ENCODE assay signal across 23 cellular contexts in the genomic region with DNA sequence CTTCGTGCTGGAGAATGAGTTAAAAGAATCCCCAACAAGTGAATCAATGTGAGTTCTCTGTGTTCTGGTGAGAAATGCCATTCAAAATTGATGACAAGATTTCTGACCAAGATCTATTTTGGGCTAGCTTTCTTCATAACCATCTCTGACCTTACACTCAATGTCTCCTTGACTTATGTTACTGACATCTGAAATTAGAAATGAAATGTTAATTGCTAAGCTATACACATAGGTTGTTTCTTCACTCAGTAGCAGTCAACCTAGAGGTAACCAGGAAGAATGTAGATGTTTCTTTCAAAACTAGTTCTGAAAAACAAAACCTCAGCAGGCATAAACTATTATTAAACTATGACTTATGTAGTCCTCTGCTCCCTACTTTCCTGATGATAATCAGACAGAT.
"Had no signal": no experiment of that assay in that cellular context is flagged by ENCODE, and none has a peak within 500 bp of the region (broad histone marks: within the 10 kb centered on the region; RNA-seq: fewer than 3 reads in every experiment).

No MANE protein-coding gene starts in this region.

- H3K27ac Mint-ChIP-seq: activated CD4-positive, alpha-beta T cell treated with anti-CD3 and anti-CD28 coated beads for 36 hours; activated CD8-positive, alpha-beta T cell treated with anti-CD3 and anti-CD28 coated beads for 36 hours; activated naive CD4-positive, alpha-beta T cell treated with anti-CD3 and anti-CD28 coated beads, Interleukin-2, amount 10 ng/mL, durations not matched to agents 7 days and 5 days; activated naive CD8-positive, alpha-beta T cell treated with anti-CD3 and anti-CD28 coated beads, Interleukin-2, amount 10 ng/mL, durations not matched to agents 7 days and 5 days; activated T-cell treated with anti-CD3 and anti-CD28 coated beads, Interleukin-2, amount 50 U/mL, for 72 hours; activated T-helper 2 cell treated with anti-CD3 and anti-CD28 coated beads, Interferon-gamma antibody, Interleukin-2, Interleukin-4, amounts not matched to agents 10 μg/mL and 5 μg/mL and 100 μg/mL, durations not matched to agents 14 hours and 24 hours and 36 hours had no signal

- DNase-seq: activated CD4-positive, alpha-beta T cell treated with anti-CD3 and anti-CD28 coated beads for 36 hours; activated CD4-positive, alpha-beta T cell treated with anti-CD3 and anti-CD28 coated beads, Interleukin-2, amount 50 U/mL, for 1 hour; activated CD8-positive, alpha-beta memory T cell treated with anti-CD3 and anti-CD28 coated beads, Interleukin-2, amount 50 U/mL, for 4 hours; activated CD8-positive, alpha-beta T cell treated with anti-CD3 and anti-CD28 coated beads for 36 hours; activated gamma-delta T cell treated with Interleukin-2 at 50 U/mL for 16 hours; activated naive CD4-positive, alpha-beta T cell treated with anti-CD3 and anti-CD28 coated beads, Interleukin-2, amount 10 ng/mL, durations not matched to agents 7 days and 5 days; activated naive CD8-positive, alpha-beta T cell treated with anti-CD3 and anti-CD28 coated beads, Interleukin-2, amount 10 ng/mL, durations not matched to agents 7 days and 5 days; activated T-cell treated with anti-CD3 and anti-CD28 coated beads, Interleukin-2, amount 50 U/mL, for 72 hours; adrenal gland; anterior cingulate cortex; cerebellar nuclear complex; KG1; MV-4-11; NCI-H1092 treated with DMSO at 0.1 percent for 48 hours; NCI-H1417 treated with DMSO at 0.1 percent for 48 hours; NCI-H1694 treated with DMSO at 0.1 percent for 48 hours; NCI-H2081; NCI-H510A treated with DMSO at 0.1 percent for 48 hours; NCI-H69; SIG-M5; T-helper 1 cell had no signal

- H3K9me3 ChIP-seq: adrenal gland had no signal

- H3K27me3 Mint-ChIP-seq: activated CD4-positive, alpha-beta T cell treated with anti-CD3 and anti-CD28 coated beads for 36 hours; activated CD8-positive, alpha-beta T cell treated with anti-CD3 and anti-CD28 coated beads for 36 hours; activated naive CD4-positive, alpha-beta T cell treated with anti-CD3 and anti-CD28 coated beads, Interleukin-2, amount 10 ng/mL, durations not matched to agents 7 days and 5 days; activated naive CD8-positive, alpha-beta T cell treated with anti-CD3 and anti-CD28 coated beads, Interleukin-2, amount 10 ng/mL, durations not matched to agents 7 days and 5 days had no signal

- H3K9me3 Mint-ChIP-seq: activated CD8-positive, alpha-beta T cell treated with anti-CD3 and anti-CD28 coated beads for 36 hours; activated naive CD4-positive, alpha-beta T cell treated with anti-CD3 and anti-CD28 coated beads, Interleukin-2, amount 10 ng/mL, durations not matched to agents 7 days and 5 days; activated naive CD8-positive, alpha-beta T cell treated with anti-CD3 and anti-CD28 coated beads, Interleukin-2, amount 10 ng/mL, durations not matched to agents 7 days and 5 days; activated T-helper 2 cell treated with anti-CD3 and anti-CD28 coated beads, Interferon-gamma antibody, Interleukin-2, Interleukin-4, amounts not matched to agents 10 μg/mL and 5 μg/mL and 100 μg/mL, durations not matched to agents 14 hours and 24 hours and 36 hours had no signal

- H3K4me3 Mint-ChIP-seq: activated CD4-positive, alpha-beta T cell treated with anti-CD3 and anti-CD28 coated beads for 36 hours; activated CD8-positive, alpha-beta T cell treated with anti-CD3 and anti-CD28 coated beads for 36 hours; activated naive CD4-positive, alpha-beta T cell treated with anti-CD3 and anti-CD28 coated beads, Interleukin-2, amount 10 ng/mL, durations not matched to agents 7 days and 5 days; activated naive CD8-positive, alpha-beta T cell treated with anti-CD3 and anti-CD28 coated beads, Interleukin-2, amount 10 ng/mL, durations not matched to agents 7 days and 5 days; activated T-cell treated with anti-CD3 and anti-CD28 coated beads, Interleukin-2, amount 50 U/mL, for 72 hours had no signal

- H3K27ac ChIP-seq: adrenal gland, VCaP had no signal

- H3K27me3 ChIP-seq: adrenal gland had no signal

- ATAC-seq: activated CD4-positive, alpha-beta T cell treated with anti-CD3 and anti-CD28 coated beads for 36 hours; activated CD8-positive, alpha-beta T cell treated with anti-CD3 and anti-CD28 coated beads for 36 hours; activated T-cell treated with anti-CD3 and anti-CD28 coated beads, Interleukin-2, amount 50 U/mL, for 72 hours had no signal

- H3K4me1 Mint-ChIP-seq: activated CD4-positive, alpha-beta T cell treated with anti-CD3 and anti-CD28 coated beads for 36 hours; activated naive CD4-positive, alpha-beta T cell treated with anti-CD3 and anti-CD28 coated beads, Interleukin-2, amount 10 ng/mL, durations not matched to agents 7 days and 5 days; activated naive CD8-positive, alpha-beta T cell treated with anti-CD3 and anti-CD28 coated beads, Interleukin-2, amount 10 ng/mL, durations not matched to agents 7 days and 5 days had no signal

- H3K36me3 ChIP-seq: adrenal gland had no signal

- H3K4me3 ChIP-seq: adrenal gland had no signal

- H3K36me3 Mint-ChIP-seq: activated naive CD4-positive, alpha-beta T cell treated with anti-CD3 and anti-CD28 coated beads, Interleukin-2, amount 10 ng/mL, durations not matched to agents 7 days and 5 days; activated naive CD8-positive, alpha-beta T cell treated with anti-CD3 and anti-CD28 coated beads, Interleukin-2, amount 10 ng/mL, durations not matched to agents 7 days and 5 days had no signal

- H3K4me1 ChIP-seq: adrenal gland had no signal
